In genomic region chrX:100819534-100819836, GRCh38 we compare ENCODE assay signal across 2 cellular contexts.
TF ChIP-seq lines count a peak whose summit lies in the region.

No MANE protein-coding gene starts in this region.

TF ChIP-seq in SK-N-SH, 30 proteins besides CTCF, POLR2A, EP300 and RAD21 (continued from another document):
- TF ChIP-seq USF1 (IDR thresholded peaks at IDR 0.05; ENCODE audit: borderline replicate concordance, low read depth), result no peak
- TF ChIP-seq NRF1 (IDR thresholded peaks at IDR 0.05; ENCODE audit: low read depth, low read length), result no peak
- TF ChIP-seq TAF1 (IDR thresholded peaks at IDR 0.05; ENCODE audit: borderline replicate concordance, low read depth, low read length), result no peak
- TF ChIP-seq EZH2phosphoT487 (IDR thresholded peaks at IDR 0.05; ENCODE audit: borderline replicate concordance, low read depth), result no peak
- no peak for TF ChIP-seq GATA2 (CRISPR knock-in tag; IDR thresholded peaks at IDR 0.05)
- no peak for TF ChIP-seq FOXM1 (IDR thresholded peaks at IDR 0.05; ENCODE audit: low read depth)
- TF ChIP-seq PBX3 (IDR thresholded peaks at IDR 0.05), result no peak
- no peak for TF ChIP-seq SIN3A (IDR thresholded peaks at IDR 0.05; ENCODE audit: borderline replicate concordance, low read depth, low read length)
- no peak for TF ChIP-seq IRF3 (IDR thresholded peaks at IDR 0.05; ENCODE audit: low read depth, low read length)
- TF ChIP-seq FOSL2 (IDR thresholded peaks at IDR 0.05; ENCODE audit: borderline replicate concordance, low read depth), result no peak

TF ChIP-seq in SK-N-SH treated with all-trans-retinoic acid at 6 μM for 48 hours, 23 proteins besides CTCF, POLR2A, EP300 and RAD21 (continued from another document):
- TF ChIP-seq PATZ1 (CRISPR knock-in tag; IDR thresholded peaks at IDR 0.05; ENCODE audit: borderline replicate concordance), result no peak
- no peak for TF ChIP-seq OSR1 (CRISPR knock-in tag; IDR thresholded peaks at IDR 0.05)
- no peak for TF ChIP-seq SNAI2 (CRISPR knock-in tag; IDR thresholded peaks at IDR 0.05)
- no peak for TF ChIP-seq TOX (CRISPR knock-in tag; IDR thresholded peaks at IDR 0.05; ENCODE audit: borderline replicate concordance)
- no peak for TF ChIP-seq CSDC2 (CRISPR knock-in tag; IDR thresholded peaks at IDR 0.05)
- no peak for TF ChIP-seq ESRRG (CRISPR knock-in tag; IDR thresholded peaks at IDR 0.05)
- TF ChIP-seq CREB5 (CRISPR knock-in tag; IDR thresholded peaks at IDR 0.05; ENCODE audit: low read depth), result no peak
- no peak for TF ChIP-seq ZNF8 (CRISPR knock-in tag; IDR thresholded peaks at IDR 0.05)
- TF ChIP-seq PPARA (CRISPR knock-in tag; IDR thresholded peaks at IDR 0.05; ENCODE audit: borderline replicate concordance), result no peak
- TF ChIP-seq ARNTL (CRISPR knock-in tag; IDR thresholded peaks at IDR 0.05; ENCODE audit: borderline replicate concordance, low read depth), result no peak
- TF ChIP-seq BACH2 (CRISPR knock-in tag; IDR thresholded peaks at IDR 0.05; ENCODE audit: borderline replicate concordance), result no peak
- TF ChIP-seq ZFP3 (CRISPR knock-in tag; IDR thresholded peaks at IDR 0.05), result no peak
- TF ChIP-seq ISL1 (CRISPR knock-in tag; IDR thresholded peaks at IDR 0.05), result no peak
TF ChIP-seq in SK-N-SH treated with all-trans-retinoic acid at 6 μM for 48 hours: peak in this region for 0.
